8 cellular contexts compared by ENCODE assay signal in the genomic region with DNA sequence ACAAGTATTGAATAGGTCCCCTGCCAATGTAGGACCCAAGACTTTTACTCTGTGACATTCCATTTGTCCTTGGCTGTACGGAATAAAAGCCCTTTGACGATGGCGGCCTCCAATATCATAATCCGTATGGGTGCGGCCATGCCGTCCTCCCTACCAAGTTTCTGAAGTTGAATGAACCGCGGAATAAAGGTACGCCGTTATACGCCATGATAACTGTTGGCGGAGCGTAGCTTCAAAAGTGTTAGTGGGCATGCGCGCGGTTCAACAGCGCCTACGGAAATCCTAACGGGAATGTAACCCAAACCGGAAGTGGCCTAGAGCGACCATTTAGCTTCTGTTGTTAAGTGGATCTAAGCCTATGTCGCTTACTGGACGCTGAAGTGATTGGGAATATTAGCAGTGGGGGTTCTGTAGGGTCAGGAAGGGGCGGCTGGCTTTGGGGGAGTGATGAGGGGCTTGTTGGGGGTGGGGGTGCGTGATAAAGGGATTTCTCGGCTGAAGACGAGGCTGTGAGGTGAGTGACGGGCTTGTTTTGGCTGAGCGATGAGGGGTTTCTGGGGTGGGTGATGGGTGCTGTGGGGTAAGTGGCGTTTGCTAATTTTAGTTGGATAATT. TPM values are rescaled to one million over a fixed set of nuclear protein-coding genes. Genes with fewer than 3 reads are reported as not detected.
DNase-seq lines count a peak whose midpoint lies in the region; ATAC-seq and TF ChIP-seq lines count a peak whose summit lies in the region.

A gene (plus strand): TSS at position 322 of the 614 bp plus-strand sequence. CDS start 2,047 bp downstream, outside the sequence.

- DNase-seq in D341Med (ENCODE audit: low spot score): peak; percentile 89
- peak; percentile 97 for DNase-seq in Jurkat, Clone E6-1 (ENCODE audit: low read depth, low spot score)
- DNase-seq in RPMI8226: peak; percentile 95
- DNase-seq in activated T-helper 2 cell treated with anti-CD3 and anti-CD28 coated beads, Interferon-gamma antibody, Interleukin-2, Interleukin-4, amounts not matched to agents 10 μg/mL and 5 μg/mL and 100 μg/mL, durations not matched to agents 14 hours and 24 hours and 36 hours (ENCODE audit: low spot score): peak; percentile 71
- DNase-seq in fibroblast of the aortic adventitia (ENCODE audit: low read depth): peak; percentile 97
- peak; percentile 60 for DNase-seq in natural killer cell
- peak; percentile 87 for DNase-seq in stimulated activated naive B cell treated with anti-CD40 and anti-IgM and Interleukin-4, amounts not matched to agents 10 μg/mL and 1 μg/mL and 100 μg/mL, for 72 hours

- peaks cover 25% of the 10 kb centered on the region for H3K4me1 Mint-ChIP-seq in activated T-helper 2 cell treated with anti-CD3 and anti-CD28 coated beads, Interferon-gamma antibody, Interleukin-2, Interleukin-4, amounts not matched to agents 10 μg/mL and 5 μg/mL and 100 μg/mL, durations not matched to agents 14 hours and 24 hours and 36 hours (ENCODE audit: low read depth)
- H3K4me1 Mint-ChIP-seq in natural killer cell: peaks cover 23 to 29% of the 10 kb centered on the region in 2 donors
- peaks cover 18 to 27% of the 10 kb centered on the region in 2 donors for H3K4me1 Mint-ChIP-seq in stimulated activated naive B cell treated with anti-CD40 and anti-IgM and Interleukin-4, amounts not matched to agents 10 μg/mL and 1 μg/mL and 100 μg/mL, for 72 hours

- intact Hi-C loops in activated T-helper 2 cell treated with anti-CD3 and anti-CD28 coated beads, Interferon-gamma antibody, Interleukin-2, Interleukin-4, amounts not matched to agents 10 μg/mL and 5 μg/mL and 100 μg/mL, durations not matched to agents 14 hours and 24 hours and 36 hours (cut with micrococcal nuclease): loop anchor here (1.0 to 5.0 kb wide), 3 partner anchors 23 to 36 kb away; no protein-coding TSS in a partner anchor
- intact Hi-C loops in natural killer cell (cut with micrococcal nuclease): no loop called here

- peaks cover 33% of the 10 kb centered on the region for H3K36me3 Mint-ChIP-seq in activated T-helper 2 cell treated with anti-CD3 and anti-CD28 coated beads, Interferon-gamma antibody, Interleukin-2, Interleukin-4, amounts not matched to agents 10 μg/mL and 5 μg/mL and 100 μg/mL, durations not matched to agents 14 hours and 24 hours and 36 hours (ENCODE audit: low read depth)
- H3K36me3 Mint-ChIP-seq in natural killer cell: no peaks in the 10 kb centered on the region
- H3K36me3 Mint-ChIP-seq in stimulated activated naive B cell treated with anti-CD40 and anti-IgM and Interleukin-4, amounts not matched to agents 10 μg/mL and 1 μg/mL and 100 μg/mL, for 72 hours: peaks cover 17% of the 10 kb centered on the region in 2 donors

- no peaks in the 10 kb centered on the region for H3K9me3 Mint-ChIP-seq in activated T-helper 2 cell treated with anti-CD3 and anti-CD28 coated beads, Interferon-gamma antibody, Interleukin-2, Interleukin-4, amounts not matched to agents 10 μg/mL and 5 μg/mL and 100 μg/mL, durations not matched to agents 14 hours and 24 hours and 36 hours
- no peaks in the 10 kb centered on the region for H3K9me3 Mint-ChIP-seq in natural killer cell
- no peaks in the 10 kb centered on the region for H3K9me3 Mint-ChIP-seq in stimulated activated naive B cell treated with anti-CD40 and anti-IgM and Interleukin-4, amounts not matched to agents 10 μg/mL and 1 μg/mL and 100 μg/mL, for 72 hours

- H3K27me3 Mint-ChIP-seq in activated T-helper 2 cell treated with anti-CD3 and anti-CD28 coated beads, Interferon-gamma antibody, Interleukin-2, Interleukin-4, amounts not matched to agents 10 μg/mL and 5 μg/mL and 100 μg/mL, durations not matched to agents 14 hours and 24 hours and 36 hours (ENCODE audit: low read depth): peaks cover 13% of the 10 kb centered on the region
- peaks cover 11 to 15% of the 10 kb centered on the region in 2 donors for H3K27me3 Mint-ChIP-seq in natural killer cell (ENCODE audit: low read depth in 2 of 2)
- H3K27me3 Mint-ChIP-seq in stimulated activated naive B cell treated with anti-CD40 and anti-IgM and Interleukin-4, amounts not matched to agents 10 μg/mL and 1 μg/mL and 100 μg/mL, for 72 hours: no peaks in the 10 kb centered on the region

- peak within 1 kb of the TSS; percentile 53 for H3K27ac Mint-ChIP-seq in activated T-helper 2 cell treated with anti-CD3 and anti-CD28 coated beads, Interferon-gamma antibody, Interleukin-2, Interleukin-4, amounts not matched to agents 10 μg/mL and 5 μg/mL and 100 μg/mL, durations not matched to agents 14 hours and 24 hours and 36 hours
- peak within 1 kb of the TSS; percentile 27 to 92 for H3K27ac Mint-ChIP-seq in natural killer cell
- H3K27ac Mint-ChIP-seq in stimulated activated naive B cell treated with anti-CD40 and anti-IgM and Interleukin-4, amounts not matched to agents 10 μg/mL and 1 μg/mL and 100 μg/mL, for 72 hours: peak within 1 kb of the TSS; percentile 96

- peak within 1 kb of the TSS; percentile 87 for H3K4me3 ChIP-seq in Jurkat, Clone E6-1 (ENCODE audit: low read length)
- H3K4me3 ChIP-seq in fibroblast of the aortic adventitia (ENCODE audit: low read depth, low read length): peak within 1 kb of the TSS; percentile 83

- TF ChIP-seq CTCF in fibroblast of the aortic adventitia (IDR thresholded peaks at IDR 0.05; ENCODE audit: insufficient read depth, low read length) (no peak), natural killer cell (IDR thresholded peaks at IDR 0.05) (no peak)

- ATAC-seq in GM21528 (IDR thresholded peaks at IDR 0.05; ENCODE audit: low FRiP score, unreplicated experiment) (peak; percentile 69), natural killer cell (peak; percentile 78 to 94 (median 90))
- peak; percentile 93 to 96 for ATAC-seq in stimulated activated naive B cell treated with anti-CD40 and anti-IgM and Interleukin-4, amounts not matched to agents 10 μg/mL and 1 μg/mL and 100 μg/mL, for 72 hours (replicated peaks)

- peak within 1 kb of the TSS; percentile 97 for H3K4me3 Mint-ChIP-seq in activated T-helper 2 cell treated with anti-CD3 and anti-CD28 coated beads, Interferon-gamma antibody, Interleukin-2, Interleukin-4, amounts not matched to agents 10 μg/mL and 5 μg/mL and 100 μg/mL, durations not matched to agents 14 hours and 24 hours and 36 hours (ENCODE audit: low read depth)
- H3K4me3 Mint-ChIP-seq in natural killer cell: peak within 1 kb of the TSS; percentile 95
- peak within 1 kb of the TSS; percentile 94 to 100 for H3K4me3 Mint-ChIP-seq in stimulated activated naive B cell treated with anti-CD40 and anti-IgM and Interleukin-4, amounts not matched to agents 10 μg/mL and 1 μg/mL and 100 μg/mL, for 72 hours

RNA-seq across cellular contexts. Expression of the gene that starts here (rescaled TPM):
- 15.6 TPM for polyA plus RNA-seq in Jurkat, Clone E6-1 (2012; ENCODE audit: insufficient read depth, insufficient read length)
- total RNA-seq in activated T-helper 2 cell treated with anti-CD3 and anti-CD28 coated beads, Interferon-gamma antibody, Interleukin-2, Interleukin-4, amounts not matched to agents 10 μg/mL and 5 μg/mL and 100 μg/mL, durations not matched to agents 14 hours and 24 hours and 36 hours: 11.0 and 13.4 TPM in 2 replicates
- total RNA-seq in fibroblast of the aortic adventitia (ENCODE audit: low replicate concordance): 7.9 and 12.9 TPM in 2 replicates
- 1 to 10 TPM; 3.4 to 4.8 (median 4.0) TPM for total RNA-seq in natural killer cell

Comparison
In these comparisons a context has a peak if more than half of its experiments do, and no peak if none do; other contexts are left out.
1. Peak in every context shown above with its lines: DNase-seq, ATAC-seq and H3K4me3 ChIP-seq.